1 cellular context compared by ENCODE assay signal in genomic region chr17:37373530-37374159, GRCh38.
TF ChIP-seq lines count a peak whose summit lies in the region.

No MANE protein-coding gene starts in this region.

TF ChIP-seq in GM23338, 12 proteins besides CTCF, POLR2A, EP300 and RAD21 (continued from another document):
- TF ChIP-seq ZNF462 (CRISPR knock-in tag; IDR thresholded peaks at IDR 0.05) (no peak), POLR2AphosphoS5 (IDR thresholded peaks at IDR 0.05; ENCODE audit: low read depth) (no peak), EZH2phosphoT487 (IDR thresholded peaks at IDR 0.05; ENCODE audit: unreplicated experiment) (no peak), ZNF331 (CRISPR knock-in tag; IDR thresholded peaks at IDR 0.05; ENCODE audit: low read depth) (no peak), STAT1 (IDR thresholded peaks at IDR 0.05; ENCODE audit: unreplicated experiment) (no peak), ZNF114 (CRISPR knock-in tag; IDR thresholded peaks at IDR 0.05) (no peak), ETS1 (IDR thresholded peaks at IDR 0.05) (no peak), EZH2 (IDR thresholded peaks at IDR 0.05; ENCODE audit: low read depth, unreplicated experiment) (no peak), JUNB (IDR thresholded peaks at IDR 0.05; ENCODE audit: unreplicated experiment) (no peak)
